27 cellular contexts compared by ENCODE assay signal in the genomic region with DNA sequence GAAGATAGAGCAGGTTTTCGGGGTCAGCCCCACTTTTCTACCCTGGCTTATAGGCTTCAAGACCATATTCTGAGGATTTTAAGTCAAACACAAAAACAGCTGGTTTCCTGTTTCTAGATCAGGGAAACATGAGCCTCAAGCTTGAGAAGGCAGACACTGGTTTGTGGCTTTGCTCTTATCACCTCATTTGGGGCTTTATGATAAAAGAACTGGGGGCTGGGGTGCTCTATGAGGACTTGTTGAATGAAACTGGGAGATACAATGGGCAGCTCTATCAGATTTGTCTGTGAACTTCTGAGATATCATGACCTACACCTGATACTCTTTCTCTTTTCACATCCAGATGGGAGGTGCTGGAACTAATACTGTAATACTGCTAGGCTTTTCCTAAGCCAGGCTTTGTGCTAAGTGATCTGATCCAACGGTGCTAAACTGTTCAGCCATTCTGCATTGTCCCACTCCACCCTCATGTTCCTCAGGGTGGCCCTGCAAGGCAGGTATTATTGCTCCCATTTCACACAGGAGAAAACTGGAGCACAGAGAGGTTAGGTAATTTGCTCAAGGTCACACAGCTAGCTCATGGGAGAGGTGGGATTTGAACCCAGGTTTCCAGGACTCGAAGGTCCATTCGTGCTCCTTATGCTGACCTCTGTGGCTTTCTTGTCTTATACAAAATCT. TPM values are rescaled to one million over a fixed set of nuclear protein-coding genes. Genes with fewer than 3 reads are reported as not detected.
"Had no signal": no experiment of that assay in that cellular context is flagged by ENCODE, and none has a peak within 500 bp of the region (broad histone marks: within the 10 kb centered on the region; RNA-seq: fewer than 3 reads in every experiment).

No MANE protein-coding gene starts in this region.

- H3K4me3 ChIP-seq: esophagus squamous epithelium, ovary, skin epidermis, uterus had no signal

- H3K27ac ChIP-seq: epithelial cell of prostate, esophagus squamous epithelium, neutrophil, ovary, skin epidermis, uterus, VCaP had no signal

- H3K27me3 ChIP-seq: ovary had no signal

- H3K36me3 ChIP-seq: esophagus squamous epithelium, neutrophil, ovary, uterus had no signal

- H3K9me3 ChIP-seq: esophagus squamous epithelium, neutrophil, ovary, uterus had no signal

- DNase-seq: activated CD4-positive, alpha-beta T cell treated with anti-CD3 and anti-CD28 coated beads for 48 hours; activated CD4-positive, alpha-beta T cell treated with anti-CD3 and anti-CD28 coated beads, Interleukin-2, amount 50 U/mL, for 48 hours; activated CD8-positive, alpha-beta memory T cell treated with anti-CD3 and anti-CD28 coated beads, Interleukin-2, amount 50 U/mL, for 4 hours; activated gamma-delta T cell treated with Interleukin-2 at 50 U/mL for 16 hours; activated naive CD4-positive, alpha-beta T cell treated with anti-CD3 and anti-CD28 coated beads, Interleukin-2, amount 50 U/mL, for 16 hours; activated T-cell treated with anti-CD3 and anti-CD28 coated beads, Interleukin-2, amount 50 U/mL, for 24 hours; amniotic stem cell; central memory CD4-positive, alpha-beta T cell; effector CD4-positive, alpha-beta T cell; esophagus squamous epithelium; foreskin melanocyte; left ventricle myocardium superior; naive B cell; nephron progenitor cell; ovary; stimulated activated CD4-positive, alpha-beta T cell treated with anti-CD3 and anti-CD28 coated beads, Interleukin-12 subunit alpha, Interleukin-12 subunit beta, amount 100 ng/mL, for 4 hours; stimulated activated CD4-positive, alpha-beta T cell treated with anti-CD3 and anti-CD28 coated beads, Interleukin-4, amount 100 ng/mL, for 1 hour; stimulated activated naive CD8-positive, alpha-beta T cell treated with anti-CD3 and anti-CD28 coated beads, Interleukin-15, Interleukin-2, amounts not matched to agents 100 U/mL and 50 U/mL, for 24 hours; T-helper 17 cell; T1000; uterus had no signal

RNA-seq across cellular contexts. Expression of gene AJAP1, which starts 6.6 kb away (rescaled TPM):
- total RNA-seq: activated CD8-positive, alpha-beta memory T cell treated with anti-CD3 and anti-CD28 coated beads for 36 hours; lung microvascular endothelial cell; T-helper 17 cell had no signal
